ENCODE assay signal across 7 cellular contexts in genomic region chr10:68330852-68331454, GRCh38. TPM values are rescaled to one million over a fixed set of nuclear protein-coding genes. Genes with fewer than 3 reads are reported as not detected.
DNase-seq lines count a peak whose midpoint lies in the region; ATAC-seq, FAIRE-seq and TF ChIP-seq lines count a peak whose summit lies in the region.

No MANE protein-coding gene starts in this region.

- peaks cover 41% of the 10 kb centered on the region for H3K36me3 Mint-ChIP-seq in MCF 10A (ENCODE audit: insufficient read depth, unreplicated experiment)

- H3K9me3 ChIP-seq in HCT116 (ENCODE audit: control insufficient read depth in 1 of 2, insufficient read depth in 1 of 2, low read depth in 1 of 2, low read length in 2 of 2) (no peaks in the 10 kb centered on the region), RWPE2 (ENCODE audit: severe bottlenecking) (no peaks in the 10 kb centered on the region), left lung (no peaks in the 10 kb centered on the region)

- intact Hi-C loops in HCT116 (cut with micrococcal nuclease) (loop anchor here (10.0 kb wide), 1 partner anchor 476 kb away; no protein-coding TSS in a partner anchor), MCF 10A (cut with micrococcal nuclease) (no loop called here), left lung (cut with DNase I) (no loop called here)

- H3K27me3 ChIP-seq in HCT116 (ENCODE audit: insufficient read depth, low read length) (no peaks in the 10 kb centered on the region), RWPE2 (ENCODE audit: insufficient read depth, poor library complexity, severe bottlenecking) (no peaks in the 10 kb centered on the region), left lung (no peaks in the 10 kb centered on the region)

- H3K9me2 ChIP-seq in HCT116 (ENCODE audit: insufficient read depth): no peaks in the 10 kb centered on the region

- H3K4me3 ChIP-seq in HCT116 (replicated peaks in 1 of 2; ENCODE audit: low read depth in 1 of 2, low read length in 2 of 2) (peak overlapping the region; percentile 89 to 90), RWPE2 (ENCODE audit: severe bottlenecking) (peak overlapping the region; percentile 69), left lung (peak overlapping the region; percentile 78 to 82)

- no peak for TF ChIP-seq POLR2A in HCT116 (IDR thresholded peaks at IDR 0.05; ENCODE audit: borderline replicate concordance, extremely low read depth, insufficient read depth, insufficient read length)

- H3K79me2 ChIP-seq in HCT116 (ENCODE audit: insufficient read depth, low read length): peaks cover 41% of the 10 kb centered on the region

- CTCF ChIA-PET in HCT116 (lab: Charles Lee) (no interaction called here), MCF 10A (lab: Yijun Ruan, JAX) (interaction anchor here (0.9 to 1.2 kb wide), 2 partner anchors 107 to 118 kb away, joined by 3 to 5 read pairs; no protein-coding TSS in a partner anchor)

- peak overlapping the region; percentile 99 for H3K27ac Mint-ChIP-seq in MCF 10A (ENCODE audit: low read depth, unreplicated experiment)

- POLR2A ChIA-PET in HCT116 (lab: Charles Lee) (interaction anchor here (1.1 to 1.8 kb wide), 4 partner anchors 8 to 16 kb away, joined by 7 to 11 read pairs (median 8); no protein-coding TSS in a partner anchor), MCF 10A (lab: Yijun Ruan, JAX) (interaction anchor here (0.5 to 4.0 kb wide), 15 partner anchors 13 to 691 kb away, joined by 3 to 55 read pairs (median 4); partner anchors contain the start of genes DDX50, HERC4 and SIRT1)

- TF ChIP-seq RAD21 in HCT116 (IDR thresholded peaks at IDR 0.05; ENCODE audit: low read depth): no peak

- H3K4me1 Mint-ChIP-seq in MCF 10A (ENCODE audit: insufficient read depth, unreplicated experiment): peaks cover 22% of the 10 kb centered on the region

- TF ChIP-seq CTCF in HCT116 (IDR thresholded peaks at IDR 0.05 in 2 of 3, conservative IDR thresholded peaks at IDR 0.05 in 1 of 3; ENCODE audit: borderline replicate concordance in 1 of 3, insufficient read depth in 1 of 3, low read depth in 2 of 3, low read length in 2 of 3) (no peak), RWPE2 (IDR thresholded peaks at IDR 0.05; ENCODE audit: poor library complexity, severe bottlenecking) (no peak), MCF 10A (IDR thresholded peaks at IDR 0.05; ENCODE audit: unreplicated experiment) (no peak), left lung (IDR thresholded peaks at IDR 0.05) (no peak)

- BruUV-seq in HCT116 (replicated peaks; lab: Mats Ljungman, UMichigan) (no TSS peak), MCF 10A (replicated peaks; lab: Mats Ljungman, UMichigan) (no TSS peak)

- H3K27me3 Mint-ChIP-seq in MCF 10A (ENCODE audit: insufficient read depth, unreplicated experiment): no peaks in the 10 kb centered on the region

- peak overlapping the region; percentile 94 for H3K4me2 ChIP-seq in HCT116 (ENCODE audit: low read length)

- peak overlapping the region; percentile 97 for H3K4me3 Mint-ChIP-seq in MCF 10A (ENCODE audit: unreplicated experiment)

- ATAC-seq in HCT116 (no peak), RWPE2 (ENCODE audit: low read depth) (no peak), left lung (no peak)

- no peaks in the 10 kb centered on the region for H3K9me3 Mint-ChIP-seq in MCF 10A (ENCODE audit: unreplicated experiment)

- FAIRE-seq in HTR-8/SVneo (lab: Jason Lieb, UNC): no peak

- no peak overlapping the region for H2AFZ ChIP-seq in HCT116 (ENCODE audit: low read depth, low read length, poor library complexity, severe bottlenecking)

- H3K27ac ChIP-seq in HCT116 (ENCODE audit: low read depth, low read length) (peak overlapping the region; percentile 85), RWPE2 (ENCODE audit: poor library complexity, severe bottlenecking) (peak overlapping the region; percentile 81), left lung (peak overlapping the region; percentile 97 to 99)

- peaks cover 31% of the 10 kb centered on the region; the same call in 1 of the 2 replicates for H4K20me1 ChIP-seq in HCT116 (ENCODE audit: insufficient read depth)

- peak overlapping the region; percentile 96 for H3K9ac ChIP-seq in HCT116 (ENCODE audit: low read length)

- H3K4me1 ChIP-seq in HCT116 (ENCODE audit: control insufficient read depth in 1 of 2, insufficient read depth in 2 of 2, low read length in 2 of 2) (peaks cover 38 to 48% of the 10 kb centered on the region in 2 experiments), RWPE2 (ENCODE audit: insufficient read depth, poor library complexity, severe bottlenecking) (peaks cover 11% of the 10 kb centered on the region), left lung (peaks cover 12 to 61% of the 10 kb centered on the region in 2 donors)

- peaks cover 3 to 9% of the 10 kb centered on the region in 2 experiments; a peak in 2 of 4 replicates for H3K36me3 ChIP-seq in HCT116 (ENCODE audit: control insufficient read depth in 1 of 2, insufficient read depth in 2 of 2, low read length in 2 of 2)
- H3K36me3 ChIP-seq in RWPE2 (ENCODE audit: low read depth): peaks cover 25% of the 10 kb centered on the region
- no peaks in the 10 kb centered on the region for H3K36me3 ChIP-seq in left lung

- DNase-seq in HCT116 (ENCODE audit: low read depth, low spot score) (no peak), RWPE2 (ENCODE audit: low spot score) (no peak), MCF 10A (ENCODE audit: unreplicated experiment) (no peak), left lung (peak; percentile 38 to 66), HTR-8/SVneo (ENCODE audit: insufficient read length, low spot score) (no peak), NCI-H526 (lab: John Stamatoyannopoulos, UW) (no peak)
- peak in 2 of 3 experiments; percentile 1 to 23 for DNase-seq in stimulated activated CD4-positive, alpha-beta T cell treated with anti-CD3 and anti-CD28 coated beads, TNF-alpha, amount 100 ng/mL, for 24 hours (ENCODE audit: low read depth in 3 of 3)

- RAD21 ChIA-PET in HCT116 (lab: Charles Lee; ENCODE audit: low non-redundant PET in 1 of 2, low total read pairs in 2 of 2, uncharacterized antibody in 2 of 2, unreplicated experiment in 2 of 2): no interaction called here

TF ChIP-seq in HCT116, 20 proteins besides CTCF, POLR2A, EP300 and RAD21:
- TF ChIP-seq MAX (IDR thresholded peaks at IDR 0.05) (no peak), YY1 (IDR thresholded peaks at IDR 0.05; ENCODE audit: extremely low read depth, insufficient replicate concordance, low read depth, low read length) (no peak), ZNF274 (IDR thresholded peaks at IDR 0.05; ENCODE audit: low read depth, low read length) (no peak), ELF1 (IDR thresholded peaks at IDR 0.05; ENCODE audit: borderline replicate concordance, low read depth) (no peak), POLR2AphosphoS5 (IDR thresholded peaks at IDR 0.05; ENCODE audit: low read depth, low read length) (no peak), EZH2 (IDR thresholded peaks at IDR 0.05) (no peak), EGR1 (IDR thresholded peaks at IDR 0.05; ENCODE audit: low read depth) (no peak), REST (IDR thresholded peaks at IDR 0.05; ENCODE audit: low read depth) (no peak), CEBPB (IDR thresholded peaks at IDR 0.05; ENCODE audit: low read depth) (no peak), JUND (IDR thresholded peaks at IDR 0.05) (no peak), CBX3 (IDR thresholded peaks at IDR 0.05; ENCODE audit: low read depth) (no peak), TCF7L2 (IDR thresholded peaks at IDR 0.05; ENCODE audit: borderline replicate concordance, extremely low read depth, insufficient read depth, insufficient read length) (no peak), EZH2phosphoT487 (IDR thresholded peaks at IDR 0.05; ENCODE audit: borderline replicate concordance) (no peak), SIN3A (IDR thresholded peaks at IDR 0.05; ENCODE audit: low read depth) (no peak), FOSL1 (IDR thresholded peaks at IDR 0.05; ENCODE audit: low read depth) (no peak), SP1 (IDR thresholded peaks at IDR 0.05; ENCODE audit: low read depth) (no peak)

RNA-seq across cellular contexts. Expression of gene HNRNPH3, which starts 0.9 kb away (rescaled TPM):
- total RNA-seq in HCT116 (2021; ENCODE audit: unreplicated experiment) (126 TPM), MCF 10A (2022) (216 and 285 TPM in 2 replicates), left lung (100 to 1,000 TPM in 1 of 2 donors, 10 to 100 TPM in 1; 91.4 to 101 TPM)
- polyA plus RNA-seq in HCT116 (2012): 175 and 191 TPM in 2 replicates

RNA-seq across cellular contexts. Expression of gene PBLD, which starts 1.8 kb away (rescaled TPM):
- 2.2 TPM for total RNA-seq in HCT116 (2021; ENCODE audit: unreplicated experiment)
- 1.4 and 1.7 TPM in 2 replicates for polyA plus RNA-seq in HCT116 (2012)
- total RNA-seq in MCF 10A (2022): 5.6 and 5.7 TPM in 2 replicates
- total RNA-seq in left lung: 1 to 10 TPM; 2.1 to 4.1 TPM

Comparison
In these comparisons a context has a peak if more than half of its experiments do, and no peak if none do; other contexts are left out.
1. DNase-seq: peak in left lung (2 of 2) and stimulated activated CD4-positive, alpha-beta T cell treated with anti-CD3 and anti-CD28 coated beads, TNF-alpha, amount 100 ng/mL, for 24 hours (2 of 3); none in HCT116 (single experiment), RWPE2 (single experiment), MCF 10A (single experiment), HTR-8/SVneo (single experiment) and NCI-H526 (0 of 2).
2. Peak in every context shown above with its lines, with median percentiles within 50 percentile points of each other: H3K27ac ChIP-seq and H3K4me3 ChIP-seq.